Comparison of ENCODE assay signal across 11 cellular contexts in genomic region chr6:13859871-13860555, GRCh38. TPM values are rescaled to one million over a fixed set of nuclear protein-coding genes. Genes with fewer than 3 reads are reported as not detected.
DNase-seq lines count a peak whose midpoint lies in the region; TF ChIP-seq lines count a peak whose summit lies in the region.
"Had no signal": no experiment of that assay in that cellular context is flagged by ENCODE, and none has a peak within 500 bp of the region (broad histone marks: within the 10 kb centered on the region; RNA-seq: fewer than 3 reads in every experiment).

No MANE protein-coding gene starts in this region.

- H3K9ac ChIP-seq in skeletal muscle satellite cell (ENCODE audit: low read depth, low read length) = no peak overlapping the region

- CTCF ChIA-PET in activated CD4-positive, alpha-beta memory T cell treated with anti-CD3 and anti-CD28 coated beads, Interleukin-2, amount 10 ng/mL, durations not matched to agents 7 days and 5 days (lab: Charles Lee) = interaction anchor here (2.4 kb wide), 1 partner anchor 14 kb away, joined by 5 read pairs; no protein-coding TSS in a partner anchor

- H3K27ac ChIP-seq in iPS DF 6.9 (ENCODE audit: low read length) = no peak overlapping the region

- peak overlapping the region; percentile 70 for H3K4me2 ChIP-seq in skeletal muscle satellite cell (ENCODE audit: low read length)

- no peak for TF ChIP-seq CTCF in brain (conservative IDR thresholded peaks at IDR 0.05)

- H3K4me3 Mint-ChIP-seq in brain = peak overlapping the region; percentile 61 to 75 (median 66)
- no peak overlapping the region for H3K4me3 Mint-ChIP-seq in activated CD4-positive, alpha-beta memory T cell treated with anti-CD3 and anti-CD28 coated beads, Interleukin-2, amount 10 ng/mL, durations not matched to agents 7 days and 5 days
- H3K4me3 Mint-ChIP-seq: T-helper 1 cell treated with Interleukin-12 subunit alpha and Interleukin-12 subunit beta and Interleukin-4 antibody, amounts not matched to agents 30 μg/mL and 1 μg/mL, for 36 hours had no signal

- DNase-seq in MG63 (peak; percentile 31), iPS DF 6.9 (ENCODE audit: low read depth, low spot score) (no peak), AML-193 (lab: John Stamatoyannopoulos, UW) (no peak), NCI-H1092 (lab: John Stamatoyannopoulos, UW) (no peak)
- DNase-seq in stimulated activated CD4-positive, alpha-beta T cell treated with anti-CD3 and anti-CD28 coated beads, Interleukin-4, amount 100 ng/mL, for 1 hour = no peak
- no peak for DNase-seq in activated CD4-positive, alpha-beta memory T cell treated with anti-CD3 and anti-CD28 coated beads, Interleukin-2, amount 10 ng/mL, durations not matched to agents 7 days and 5 days
- DNase-seq: DMS79, NCI-H226 had no signal

- H3K27me3 ChIP-seq in MG63 (peaks cover 6% of the 10 kb centered on the region), iPS DF 6.9 (ENCODE audit: control insufficient read depth, insufficient read depth, low read length) (no peaks in the 10 kb centered on the region), skeletal muscle satellite cell (ENCODE audit: control insufficient read depth, insufficient read depth, low read length) (peaks cover 31% of the 10 kb centered on the region)

- H3K36me3 ChIP-seq in MG63 = no peaks in the 10 kb centered on the region
- H3K36me3 ChIP-seq in iPS DF 6.9 (ENCODE audit: control insufficient read depth, insufficient read depth, low read length) = no peaks in the 10 kb centered on the region
- no peaks in the 10 kb centered on the region for H3K36me3 ChIP-seq in skeletal muscle satellite cell (ENCODE audit: insufficient read depth, low read length)

- H3K4me1 ChIP-seq in iPS DF 6.9 (ENCODE audit: control insufficient read depth, insufficient read depth, low read length) (no peaks in the 10 kb centered on the region), skeletal muscle satellite cell (ENCODE audit: control insufficient read depth, insufficient read depth, low read length) (no peaks in the 10 kb centered on the region)

- H3K4me3 ChIP-seq in MG63 (peak overlapping the region; percentile 21), iPS DF 6.9 (ENCODE audit: low read length) (peak overlapping the region; percentile 40; the same call in 1 of the 2 replicates), skeletal muscle satellite cell (ENCODE audit: low read length) (peak overlapping the region; percentile 30)

- H3K27ac Mint-ChIP-seq in brain = no peak overlapping the region
- H3K27ac Mint-ChIP-seq in activated CD4-positive, alpha-beta memory T cell treated with anti-CD3 and anti-CD28 coated beads, Interleukin-2, amount 10 ng/mL, durations not matched to agents 7 days and 5 days = no peak overlapping the region
- H3K27ac Mint-ChIP-seq: T-helper 1 cell treated with Interleukin-12 subunit alpha and Interleukin-12 subunit beta and Interleukin-4 antibody, amounts not matched to agents 30 μg/mL and 1 μg/mL, for 36 hours had no signal

- POLR2A ChIA-PET in activated CD4-positive, alpha-beta memory T cell treated with anti-CD3 and anti-CD28 coated beads, Interleukin-2, amount 10 ng/mL, durations not matched to agents 7 days and 5 days (lab: Charles Lee) = no interaction called here

- H3K9me3 ChIP-seq in MG63 (peaks cover 4% of the 10 kb centered on the region), iPS DF 6.9 (ENCODE audit: control insufficient read depth, insufficient read depth, low read length) (no peaks in the 10 kb centered on the region), skeletal muscle satellite cell (replicated peaks; ENCODE audit: low read length) (peaks cover 3% of the 10 kb centered on the region)

- peaks cover 24% of the 10 kb centered on the region for H3K27me3 Mint-ChIP-seq in brain
- peaks cover 43% of the 10 kb centered on the region for H3K27me3 Mint-ChIP-seq in activated CD4-positive, alpha-beta memory T cell treated with anti-CD3 and anti-CD28 coated beads, Interleukin-2, amount 10 ng/mL, durations not matched to agents 7 days and 5 days

- no peaks in the 10 kb centered on the region for H3K36me3 Mint-ChIP-seq in brain
- peaks cover 3% of the 10 kb centered on the region for H3K36me3 Mint-ChIP-seq in activated CD4-positive, alpha-beta memory T cell treated with anti-CD3 and anti-CD28 coated beads, Interleukin-2, amount 10 ng/mL, durations not matched to agents 7 days and 5 days (ENCODE audit: low read depth)

- peaks cover 3 to 11% (median 9%) of the 10 kb centered on the region in 5 experiments for H3K9me3 Mint-ChIP-seq in brain
- peaks cover 5% of the 10 kb centered on the region for H3K9me3 Mint-ChIP-seq in activated CD4-positive, alpha-beta memory T cell treated with anti-CD3 and anti-CD28 coated beads, Interleukin-2, amount 10 ng/mL, durations not matched to agents 7 days and 5 days
- H3K9me3 Mint-ChIP-seq: T-helper 1 cell treated with Interleukin-12 subunit alpha and Interleukin-12 subunit beta and Interleukin-4 antibody, amounts not matched to agents 30 μg/mL and 1 μg/mL, for 36 hours had no signal

- H3K4me1 Mint-ChIP-seq in brain = no peaks in the 10 kb centered on the region
- H3K4me1 Mint-ChIP-seq in activated CD4-positive, alpha-beta memory T cell treated with anti-CD3 and anti-CD28 coated beads, Interleukin-2, amount 10 ng/mL, durations not matched to agents 7 days and 5 days = peaks cover 4% of the 10 kb centered on the region

- no CpG with 5 or more reads among the region's 66 CpGs for WGBS in iPS DF 6.9 (ENCODE audit: insufficient coverage, insufficient read length)

RNA-seq across cellular contexts. Expression of gene MCUR1, which starts 45.7 kb away (rescaled TPM):
- 32.5 and 51.5 TPM in 2 replicates for total RNA-seq in MG63 (2014; rRNA removed; shearing (Covaris generic); ENCODE audit: low replicate concordance)
- 19.8 TPM for polyA plus RNA-seq in brain (ENCODE audit: insufficient read depth, low read depth, low replicate concordance)
- 12.4 and 13.3 TPM in 2 replicates for total RNA-seq in skeletal muscle satellite cell (2012; rRNA removed)
- total RNA-seq in activated CD4-positive, alpha-beta memory T cell treated with anti-CD3 and anti-CD28 coated beads, Interleukin-2, amount 10 ng/mL, durations not matched to agents 7 days and 5 days = 10 to 100 TPM; 23.1 to 23.4 TPM
